31 cellular contexts compared by ENCODE assay signal in genomic region chr10:34119456-34119855, GRCh38.
"Had no signal": no experiment of that assay in that cellular context is flagged by ENCODE, and none has a peak within 500 bp of the region (broad histone marks: within the 10 kb centered on the region; RNA-seq: fewer than 3 reads in every experiment).

No MANE protein-coding gene starts in this region.

- H3K27ac ChIP-seq: brain microvascular endothelial cell, PC-9, RWPE1, SJCRH30, SK-N-MC, WERI-Rb-1 had no signal

- H3K36me3 Mint-ChIP-seq: activated naive CD8-positive, alpha-beta T cell treated with anti-CD3 and anti-CD28 coated beads for 36 hours; IgD-negative memory B cell had no signal

- H3K27me3 ChIP-seq: brain microvascular endothelial cell, MG63, SJCRH30 had no signal

- H3K4me3 ChIP-seq: MG63, PC-9, SJCRH30, SK-N-MC had no signal

- ATAC-seq: activated CD8-positive, alpha-beta T cell treated with anti-CD3 and anti-CD28 coated beads, Interleukin-2, amount 10 ng/mL, durations not matched to agents 7 days and 5 days had no signal

- DNase-seq: activated CD4-positive, alpha-beta T cell treated with anti-CD3 and anti-CD28 coated beads for 1 hour; activated CD4-positive, alpha-beta T cell treated with anti-CD3 and anti-CD28 coated beads, Interleukin-2, amount 10 ng/mL, durations not matched to agents 7 days and 5 days; activated CD4-positive, alpha-beta T cell treated with anti-CD3 and anti-CD28 coated beads, Interleukin-2, amount 50 U/mL, for 48 hours; activated CD4-positive, CD25-positive, alpha-beta regulatory T cell; activated CD8-positive, alpha-beta T cell treated with anti-CD3 and anti-CD28 coated beads, Interleukin-2, amount 10 ng/mL, durations not matched to agents 7 days and 5 days; activated naive CD4-positive, alpha-beta T cell treated with anti-CD3 and anti-CD28 coated beads, Interleukin-2, amount 50 U/mL, for 16 hours; activated naive CD8-positive, alpha-beta T cell treated with anti-CD3 and anti-CD28 coated beads for 36 hours; activated T-cell treated with anti-CD3 and anti-CD28 coated beads, Interleukin-2, amount 50 U/mL, for 24 hours; amniotic stem cell; aorta; brain microvascular endothelial cell; Kasumi-1; KG1; MG63; NCI-H1048; NCI-H1105 treated with DMSO at 0.1 percent for 48 hours; NCI-H1436; NCI-H1694 treated with DMSO at 0.1 percent for 48 hours; NCI-H2029; NCI-H345; NCI-H524 treated with DMSO at 0.1 percent for 48 hours; PC-9; SHP77; SJCRH30; T1000; WERI-Rb-1 had no signal

- H3K27ac Mint-ChIP-seq: activated CD4-positive, alpha-beta T cell treated with anti-CD3 and anti-CD28 coated beads, Interleukin-2, amount 10 ng/mL, durations not matched to agents 7 days and 5 days; activated CD8-positive, alpha-beta T cell treated with anti-CD3 and anti-CD28 coated beads, Interleukin-2, amount 10 ng/mL, durations not matched to agents 7 days and 5 days; activated naive CD8-positive, alpha-beta T cell treated with anti-CD3 and anti-CD28 coated beads for 36 hours; activated T-cell treated with anti-CD3 and anti-CD28 coated beads, Interleukin-2, amount 50 U/mL, for 24 hours; activated T-helper 2 cell treated with anti-CD3 and anti-CD28 coated beads, Interferon-gamma antibody, Interleukin-2, Interleukin-4, amounts not matched to agents 10 μg/mL and 5 μg/mL and 100 μg/mL, durations not matched to agents 14 hours and 24 hours and 36 hours; IgD-negative memory B cell had no signal

- H3K4me3 Mint-ChIP-seq: activated CD4-positive, alpha-beta T cell treated with anti-CD3 and anti-CD28 coated beads, Interleukin-2, amount 10 ng/mL, durations not matched to agents 7 days and 5 days; activated CD8-positive, alpha-beta T cell treated with anti-CD3 and anti-CD28 coated beads, Interleukin-2, amount 10 ng/mL, durations not matched to agents 7 days and 5 days; activated naive CD8-positive, alpha-beta T cell treated with anti-CD3 and anti-CD28 coated beads for 36 hours; activated T-cell treated with anti-CD3 and anti-CD28 coated beads, Interleukin-2, amount 50 U/mL, for 24 hours; central memory CD8-positive, alpha-beta T cell; IgD-negative memory B cell had no signal

- H3K9me3 Mint-ChIP-seq: activated CD4-positive, alpha-beta T cell treated with anti-CD3 and anti-CD28 coated beads, Interleukin-2, amount 10 ng/mL, durations not matched to agents 7 days and 5 days; activated naive CD8-positive, alpha-beta T cell treated with anti-CD3 and anti-CD28 coated beads for 36 hours; activated T-cell treated with anti-CD3 and anti-CD28 coated beads, Interleukin-2, amount 50 U/mL, for 24 hours; activated T-helper 2 cell treated with anti-CD3 and anti-CD28 coated beads, Interferon-gamma antibody, Interleukin-2, Interleukin-4, amounts not matched to agents 10 μg/mL and 5 μg/mL and 100 μg/mL, durations not matched to agents 14 hours and 24 hours and 36 hours; central memory CD8-positive, alpha-beta T cell had no signal

- H3K9me3 ChIP-seq: MG63, SJCRH30 had no signal

- H3K27me3 Mint-ChIP-seq: activated CD4-positive, alpha-beta T cell treated with anti-CD3 and anti-CD28 coated beads, Interleukin-2, amount 10 ng/mL, durations not matched to agents 7 days and 5 days; activated naive CD8-positive, alpha-beta T cell treated with anti-CD3 and anti-CD28 coated beads for 36 hours; activated T-cell treated with anti-CD3 and anti-CD28 coated beads, Interleukin-2, amount 50 U/mL, for 24 hours; central memory CD8-positive, alpha-beta T cell; IgD-negative memory B cell had no signal

- H3K4me1 Mint-ChIP-seq: central memory CD8-positive, alpha-beta T cell had no signal

- H3K36me3 ChIP-seq: brain microvascular endothelial cell, MG63, SJCRH30, WERI-Rb-1 had no signal
